ENCODE assay signal across 8 cellular contexts in the genomic region with DNA sequence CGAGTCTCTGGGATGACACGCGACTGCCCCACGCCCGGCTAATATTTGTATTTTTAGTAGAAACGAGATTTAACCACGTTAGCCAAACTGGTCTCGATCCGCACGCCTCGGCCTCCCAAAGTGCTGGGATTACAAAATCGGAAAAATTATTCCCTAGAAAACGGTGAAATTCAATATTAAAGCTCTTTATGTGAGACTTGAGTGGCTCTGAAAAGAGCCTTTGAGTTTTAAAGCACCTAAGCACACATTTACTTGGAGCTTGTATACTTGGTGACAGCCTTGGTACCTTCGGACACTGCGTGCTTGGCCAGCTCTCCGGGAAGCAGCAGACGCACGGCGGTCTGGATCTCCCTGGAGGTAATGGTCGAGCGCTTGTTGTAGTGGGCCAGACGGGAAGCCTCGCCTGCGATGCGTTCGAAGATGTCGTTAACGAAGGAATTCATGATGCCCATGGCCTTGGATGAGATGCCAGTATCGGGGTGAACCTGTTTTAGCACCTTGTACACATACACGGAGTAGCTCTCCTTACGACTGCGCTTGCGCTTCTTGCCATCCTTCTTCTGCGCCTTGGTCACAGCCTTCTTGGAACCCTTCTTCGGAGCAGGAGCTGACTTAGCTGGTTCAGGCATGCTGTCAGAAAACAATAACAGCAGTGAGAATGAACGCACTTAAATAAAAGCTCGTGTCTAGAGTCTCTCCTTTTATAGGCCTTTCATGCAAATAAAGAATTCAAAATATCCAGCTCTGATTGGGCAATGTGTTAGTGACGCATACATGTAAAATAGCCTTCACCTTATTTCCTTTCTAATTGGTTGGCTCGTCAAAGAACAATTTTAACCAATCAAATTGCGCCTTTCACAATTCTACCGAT.
DNase-seq lines count a peak whose midpoint lies in the region; ATAC-seq and TF ChIP-seq lines count a peak whose summit lies in the region.

No MANE protein-coding gene starts in this region.

- H3K27ac Mint-ChIP-seq in type B pancreatic cell = no peak overlapping the region

- peak; percentile 99 for DNase-seq in GM12864 (ENCODE audit: low read depth)
- DNase-seq in NCI-H1048 (lab: John Stamatoyannopoulos, UW) = peak; percentile 80
- DNase-seq in SKM-1 treated with dmso at 0.1 percent for 144 hours (lab: John Stamatoyannopoulos, UW; ENCODE audit: unreplicated experiment) = peak; percentile 97
- peak in 51 of 58 donors; percentile 13 to 92 (median 51) for DNase-seq in anterior cingulate cortex (lab: John Stamatoyannopoulos, UW)
- no peak for DNase-seq in left ventricle myocardium inferior
- peak; percentile 88 for DNase-seq in posterior vena cava (ENCODE audit: low spot score)
- DNase-seq in type B pancreatic cell (ENCODE audit: extremely low spot score, unreplicated experiment) = no peak

- H3K36me3 ChIP-seq in left ventricle myocardium inferior = no peaks in the 10 kb centered on the region

- peak overlapping the region; percentile 50 for H3K4me3 ChIP-seq in GM12864 (ENCODE audit: low read depth, low read length)
- H3K4me3 ChIP-seq in left ventricle myocardium inferior = peak overlapping the region; percentile 72

- H3K4me3 Mint-ChIP-seq in type B pancreatic cell = no peak overlapping the region

- no peaks in the 10 kb centered on the region for H3K9me3 Mint-ChIP-seq in type B pancreatic cell

- H3K4me1 ChIP-seq in left ventricle myocardium inferior = peaks cover 34% of the 10 kb centered on the region

- H3K9me3 ChIP-seq in left ventricle myocardium inferior (replicated peaks) = no peaks in the 10 kb centered on the region

- peak; percentile 75 for ATAC-seq in HG02571 (IDR thresholded peaks at IDR 0.05; ENCODE audit: unreplicated experiment)

- H3K27me3 ChIP-seq in left ventricle myocardium inferior (ENCODE audit: low read depth) = peaks cover 58% of the 10 kb centered on the region

- intact Hi-C loops in left ventricle myocardium inferior (cut with micrococcal nuclease) = no loop called here
- intact Hi-C loops in posterior vena cava (cut with DNase I) = no loop called here

- peak overlapping the region; percentile 97 for H3K27ac ChIP-seq in left ventricle myocardium inferior (replicated peaks)

- no peaks in the 10 kb centered on the region for H3K36me3 Mint-ChIP-seq in type B pancreatic cell

- H3K4me1 Mint-ChIP-seq in type B pancreatic cell (ENCODE audit: unreplicated experiment) = peaks cover 22% of the 10 kb centered on the region

- TF ChIP-seq CTCF in GM12864 (IDR thresholded peaks at IDR 0.05; ENCODE audit: low read depth, low read length, missing control alignments) (no peak), left ventricle myocardium inferior (IDR thresholded peaks at IDR 0.05; ENCODE audit: borderline replicate concordance) (no peak), type B pancreatic cell (conservative IDR thresholded peaks at IDR 0.05) (no peak)

- no peaks in the 10 kb centered on the region for H3K27me3 Mint-ChIP-seq in type B pancreatic cell

Comparison
In these comparisons a context has a peak if more than half of its experiments do, and no peak if none do; other contexts are left out.
1. DNase-seq: peak in GM12864 (single experiment), NCI-H1048 (single experiment), SKM-1 treated with dmso at 0.1 percent for 144 hours (single experiment), anterior cingulate cortex (51 of 58) and posterior vena cava (single experiment); none in left ventricle myocardium inferior (single experiment) and type B pancreatic cell (single experiment).